Comparison of ENCODE assay signal across 31 cellular contexts in the genomic region with DNA sequence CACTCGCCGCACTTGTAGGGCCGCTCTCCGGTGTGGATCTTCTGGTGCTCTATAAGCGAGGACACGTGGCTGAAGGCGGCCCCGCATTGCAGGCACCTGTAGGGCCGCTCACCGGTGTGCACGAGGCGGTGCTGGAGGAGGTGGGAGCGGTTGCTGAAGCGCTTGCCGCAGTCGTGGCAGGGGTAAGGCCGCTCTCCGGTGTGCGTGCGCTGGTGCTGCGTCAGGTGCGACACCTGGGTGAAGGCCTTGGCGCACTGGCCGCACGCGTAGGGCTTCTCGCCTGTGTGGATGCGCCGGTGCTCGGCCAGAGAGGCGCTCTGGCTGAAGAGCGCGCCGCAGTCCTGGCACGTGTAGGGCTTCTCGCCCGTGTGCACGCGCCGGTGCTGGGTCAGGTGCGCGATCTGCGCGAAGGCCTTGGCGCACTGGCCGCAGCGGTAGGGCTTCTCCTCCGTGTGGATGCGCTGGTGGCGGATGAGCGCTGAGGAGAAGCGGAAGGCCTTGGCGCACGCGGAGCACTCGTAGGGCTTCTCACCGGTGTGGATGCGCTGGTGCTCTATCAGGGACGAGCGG. TPM values are rescaled to one million over a fixed set of nuclear protein-coding genes. Genes with fewer than 3 reads are reported as not detected.
"Had no signal": no experiment of that assay in that cellular context is flagged by ENCODE, and none has a peak within 500 bp of the region (broad histone marks: within the 10 kb centered on the region; RNA-seq: fewer than 3 reads in every experiment).

No MANE protein-coding gene starts in this region.

- H3K27me3 ChIP-seq: adrenal gland, ascending aorta, breast epithelium, cardiac muscle cell, dorsolateral prefrontal cortex, esophagus squamous epithelium, gastroesophageal sphincter had no signal

- H3K27ac ChIP-seq: adrenal gland, ascending aorta, breast epithelium, cardiac muscle cell, coronary artery, dorsolateral prefrontal cortex, esophagus squamous epithelium, gastroesophageal sphincter had no signal

- H3K9me3 ChIP-seq: adrenal gland had no signal

- H3K36me3 ChIP-seq: cardiac muscle cell had no signal

- DNase-seq: activated CD4-positive, alpha-beta memory T cell treated with anti-CD3 and anti-CD28 coated beads for 36 hours; activated CD4-positive, alpha-beta T cell treated with anti-CD3 and anti-CD28 coated beads for 36 hours; activated CD4-positive, alpha-beta T cell treated with anti-CD3 and anti-CD28 coated beads, Interleukin-2, amount 10 ng/mL, durations not matched to agents 24 days and 14 days; activated CD4-positive, CD25-positive, alpha-beta regulatory T cell; activated CD4-positive, CD25-positive, alpha-beta regulatory T cell treated with anti-CD3 and anti-CD28 coated beads, Interleukin-2, amount 50 U/mL, for 72 hours; activated CD8-positive, alpha-beta memory T cell treated with anti-CD3 and anti-CD28 coated beads, Interleukin-2, amount 10 ng/mL, durations not matched to agents 7 days and 5 days; activated CD8-positive, alpha-beta memory T cell treated with anti-CD3 and anti-CD28 coated beads, Interleukin-2, amount 50 U/mL, for 4 hours; activated CD8-positive, alpha-beta T cell treated with anti-CD3 and anti-CD28 coated beads, Interleukin-2, amount 10 ng/mL, durations not matched to agents 7 days and 5 days; activated effector memory CD4-positive, alpha-beta T cell treated with anti-CD3 and anti-CD28 coated beads, Interleukin-2, amount 50 U/mL, for 16 hours; activated naive CD4-positive, alpha-beta T cell treated with anti-CD3 and anti-CD28 coated beads for 36 hours; activated naive CD8-positive, alpha-beta T cell treated with anti-CD3 and anti-CD28 coated beads for 36 hours; activated naive CD8-positive, alpha-beta T cell treated with anti-CD3 and anti-CD28 coated beads, Interleukin-2, amount 50 U/mL, for 24 hours; activated T-cell treated with anti-CD3 and anti-CD28 coated beads, Interleukin-2, amount 50 U/mL, for 1 hour; activated T-cell treated with anti-CD3 and anti-CD28 coated beads, Interleukin-2, amount 50 U/mL, for 48 hours; amygdala; dorsolateral prefrontal cortex; effector memory CD8-positive, alpha-beta T cell; erythroblast; esophagus squamous epithelium; foreskin melanocyte; T-helper 2 cell had no signal

- H3K4me3 ChIP-seq: adrenal gland, ascending aorta, breast epithelium, cardiac muscle cell, coronary artery, dorsolateral prefrontal cortex, esophagus squamous epithelium, gastroesophageal sphincter had no signal

- ATAC-seq: activated CD4-positive, alpha-beta T cell treated with anti-CD3 and anti-CD28 coated beads for 36 hours; activated CD8-positive, alpha-beta memory T cell treated with anti-CD3 and anti-CD28 coated beads, Interleukin-2, amount 10 ng/mL, durations not matched to agents 7 days and 5 days; activated CD8-positive, alpha-beta T cell treated with anti-CD3 and anti-CD28 coated beads, Interleukin-2, amount 10 ng/mL, durations not matched to agents 7 days and 5 days; activated naive CD8-positive, alpha-beta T cell treated with anti-CD3 and anti-CD28 coated beads, Interleukin-2, amount 50 U/mL, for 24 hours; effector memory CD8-positive, alpha-beta T cell; gastroesophageal sphincter had no signal

- H3K4me1 ChIP-seq: adrenal gland, ascending aorta, breast epithelium, esophagus squamous epithelium had no signal

RNA-seq across cellular contexts. Expression of a gene that starts 7.5 kb away (rescaled TPM):
- total RNA-seq: activated T-helper 1 cell treated with anti-CD3 and anti-CD28 coated beads, Interleukin-12 subunit alpha, Interleukin-12 subunit beta, Interleukin-2, Interleukin-4 antibody, amounts not matched to agents 30 ng/mL and 10 ng/mL and 1 ng/mL, durations not matched to agents 14 hours and 24 hours and 36 hours; fibroblast of villous mesenchyme had no signal

RNA-seq across cellular contexts. Expression of a gene that starts 21.1 kb away (rescaled TPM):
- total RNA-seq: activated CD4-positive, alpha-beta memory T cell treated with anti-CD3 and anti-CD28 coated beads for 36 hours; activated CD4-positive, alpha-beta T cell treated with anti-CD3 and anti-CD28 coated beads for 36 hours; activated CD4-positive, alpha-beta T cell treated with anti-CD3 and anti-CD28 coated beads, Interleukin-2, amount 10 ng/mL, durations not matched to agents 24 days and 14 days; activated CD8-positive, alpha-beta memory T cell treated with anti-CD3 and anti-CD28 coated beads for 36 hours; activated CD8-positive, alpha-beta memory T cell treated with anti-CD3 and anti-CD28 coated beads, Interleukin-2, amount 10 ng/mL, durations not matched to agents 7 days and 5 days; activated naive CD4-positive, alpha-beta T cell treated with anti-CD3 and anti-CD28 coated beads for 36 hours; activated naive CD8-positive, alpha-beta T cell treated with anti-CD3 and anti-CD28 coated beads for 36 hours; activated T-helper 2 cell treated with anti-CD3 and anti-CD28 coated beads, Interferon-gamma antibody, Interleukin-2, Interleukin-4, amounts not matched to agents 10 μg/mL and 5 μg/mL and 100 μg/mL, durations not matched to agents 14 hours and 24 hours and 36 hours; ascending aorta had no signal
